Comparison of ENCODE assay signal across 8 cellular contexts in genomic region chr20:63215101-63216040, GRCh38. TPM values are rescaled to one million over a fixed set of nuclear protein-coding genes. Genes with fewer than 3 reads are reported as not detected.
A peak's percentile ranks its signal among the peaks of the same experiment; 100 is the strongest.
DNase-seq lines count a peak whose midpoint lies in the region; ATAC-seq and TF ChIP-seq lines count a peak whose summit lies in the region.

No MANE protein-coding gene starts in this region.

- peaks cover 15% of the 10 kb centered on the region for H3K27me3 ChIP-seq in MM.1S (replicated peaks; ENCODE audit: insufficient read depth, low read length)

- 0 out of 2 replicates have a peak overlapping the region, but pooled peaks have one; percentile 2 for H2AFZ ChIP-seq in MM.1S (ENCODE audit: low read length)

- intact Hi-C loops in activated T-helper 1 cell treated with anti-CD3 and anti-CD28 coated beads, Interleukin-12 subunit alpha, Interleukin-12 subunit beta, Interleukin-2, Interleukin-4 antibody, amounts not matched to agents 30 ng/mL and 10 ng/mL and 1 ng/mL, durations not matched to agents 14 hours and 24 hours and 36 hours (cut with micrococcal nuclease): loop anchor here (1.0 to 10.0 kb wide), 6 partner anchors 57 to 862 kb away; partner anchors contain the start of genes ARFGAP1, COL20A1, GID8 and GMEB2

- H3K36me3 ChIP-seq in MM.1S (replicated peaks; ENCODE audit: insufficient read depth, low read length): peaks cover 5% of the 10 kb centered on the region; the same call in 1 of the 2 replicates

- peak overlapping the region; percentile 85 for H3K9ac ChIP-seq in MM.1S (ENCODE audit: low read length)

- H3K27ac ChIP-seq in MM.1S (ENCODE audit: low read length): no peak overlapping the region

- H3K4me1 ChIP-seq in MM.1S (ENCODE audit: low read length): peaks cover 13% of the 10 kb centered on the region

- no peaks in the 10 kb centered on the region for H3K9me2 ChIP-seq in MM.1S (replicated peaks; ENCODE audit: insufficient read depth, low read length)

- peak overlapping the region; percentile 98 for H3K4me3 Mint-ChIP-seq in activated T-helper 1 cell treated with anti-CD3 and anti-CD28 coated beads, Interleukin-12 subunit alpha, Interleukin-12 subunit beta, Interleukin-2, Interleukin-4 antibody, amounts not matched to agents 30 ng/mL and 10 ng/mL and 1 ng/mL, durations not matched to agents 14 hours and 24 hours and 36 hours
- H3K4me3 Mint-ChIP-seq in glutamatergic neuron (ENCODE audit: unreplicated experiment): peak overlapping the region; percentile 97

- no peaks in the 10 kb centered on the region for H3K9me3 Mint-ChIP-seq in activated T-helper 1 cell treated with anti-CD3 and anti-CD28 coated beads, Interleukin-12 subunit alpha, Interleukin-12 subunit beta, Interleukin-2, Interleukin-4 antibody, amounts not matched to agents 30 ng/mL and 10 ng/mL and 1 ng/mL, durations not matched to agents 14 hours and 24 hours and 36 hours
- peaks cover 10% of the 10 kb centered on the region for H3K9me3 Mint-ChIP-seq in glutamatergic neuron (ENCODE audit: unreplicated experiment)

- peak; percentile 19 for DNase-seq in NOMO-1 treated with DMSO at 0.1 percent for 48 hours (lab: John Stamatoyannopoulos, UW; ENCODE audit: unreplicated experiment)
- no peak for DNase-seq in NOMO-1 treated with dmso at 0.1 percent for 144 hours (lab: John Stamatoyannopoulos, UW; ENCODE audit: unreplicated experiment)
- peak; percentile 33 for DNase-seq in H4 (ENCODE audit: low spot score)
- DNase-seq in MM.1S: peak; percentile 8
- no peak for DNase-seq in activated T-helper 1 cell treated with anti-CD3 and anti-CD28 coated beads, Interleukin-12 subunit alpha, Interleukin-12 subunit beta, Interleukin-2, Interleukin-4 antibody, amounts not matched to agents 30 ng/mL and 10 ng/mL and 1 ng/mL, durations not matched to agents 14 hours and 24 hours and 36 hours (ENCODE audit: low spot score)
- DNase-seq in glutamatergic neuron: peak; percentile 75
- DNase-seq in pulmonary artery endothelial cell (ENCODE audit: low read depth, low spot score): peak; percentile 7

- H3K4me2 ChIP-seq in MM.1S (ENCODE audit: low read depth, low read length): peak overlapping the region; percentile 81

- peaks cover 35% of the 10 kb centered on the region for H3K36me3 Mint-ChIP-seq in activated T-helper 1 cell treated with anti-CD3 and anti-CD28 coated beads, Interleukin-12 subunit alpha, Interleukin-12 subunit beta, Interleukin-2, Interleukin-4 antibody, amounts not matched to agents 30 ng/mL and 10 ng/mL and 1 ng/mL, durations not matched to agents 14 hours and 24 hours and 36 hours (ENCODE audit: low read depth)
- H3K36me3 Mint-ChIP-seq in glutamatergic neuron (ENCODE audit: unreplicated experiment): no peaks in the 10 kb centered on the region

- peak overlapping the region; percentile 77 for H3K4me3 ChIP-seq in MM.1S (ENCODE audit: low read length)

- no peaks in the 10 kb centered on the region for H3K9me3 ChIP-seq in MM.1S (replicated peaks; ENCODE audit: insufficient read depth, low read length)

- H3K27me3 Mint-ChIP-seq in activated T-helper 1 cell treated with anti-CD3 and anti-CD28 coated beads, Interleukin-12 subunit alpha, Interleukin-12 subunit beta, Interleukin-2, Interleukin-4 antibody, amounts not matched to agents 30 ng/mL and 10 ng/mL and 1 ng/mL, durations not matched to agents 14 hours and 24 hours and 36 hours (ENCODE audit: insufficient read depth): no peaks in the 10 kb centered on the region
- peaks cover 7% of the 10 kb centered on the region for H3K27me3 Mint-ChIP-seq in glutamatergic neuron (ENCODE audit: unreplicated experiment)

- ATAC-seq in GM21786 (IDR thresholded peaks at IDR 0.05; ENCODE audit: unreplicated experiment): no peak

- H3K4me1 Mint-ChIP-seq in activated T-helper 1 cell treated with anti-CD3 and anti-CD28 coated beads, Interleukin-12 subunit alpha, Interleukin-12 subunit beta, Interleukin-2, Interleukin-4 antibody, amounts not matched to agents 30 ng/mL and 10 ng/mL and 1 ng/mL, durations not matched to agents 14 hours and 24 hours and 36 hours (ENCODE audit: low read depth): peaks cover 52% of the 10 kb centered on the region
- H3K4me1 Mint-ChIP-seq in glutamatergic neuron (ENCODE audit: low read depth, unreplicated experiment): peaks cover 29% of the 10 kb centered on the region

- H3F3A ChIP-seq in MM.1S (ENCODE audit: insufficient read depth, low read length): no peaks in the 10 kb centered on the region

- H3K79me2 ChIP-seq in MM.1S (ENCODE audit: low read length): peaks cover 52% of the 10 kb centered on the region

- TF ChIP-seq CTCF in MM.1S (IDR thresholded peaks at IDR 0.05; ENCODE audit: low read length): peak; percentile 28
- TF ChIP-seq CTCF in glutamatergic neuron (IDR thresholded peaks at IDR 0.05; ENCODE audit: partially characterized antibody, unreplicated experiment): peak; percentile 30

- peak overlapping the region; percentile 89 for H3K27ac Mint-ChIP-seq in activated T-helper 1 cell treated with anti-CD3 and anti-CD28 coated beads, Interleukin-12 subunit alpha, Interleukin-12 subunit beta, Interleukin-2, Interleukin-4 antibody, amounts not matched to agents 30 ng/mL and 10 ng/mL and 1 ng/mL, durations not matched to agents 14 hours and 24 hours and 36 hours
- H3K27ac Mint-ChIP-seq in glutamatergic neuron (ENCODE audit: unreplicated experiment): peak overlapping the region; percentile 93

- peaks cover 16% of the 10 kb centered on the region; the same call in 1 of the 2 replicates for H4K20me1 ChIP-seq in MM.1S (ENCODE audit: insufficient read depth, low read length)

RNA-seq across cellular contexts. Expression of gene YTHDF1, which starts 0.6 kb away (rescaled TPM):
- 16.2 and 16.7 TPM in 2 replicates for total RNA-seq in H4 (2014; rRNA removed; shearing (Covaris generic))
- 48.8 and 49.0 TPM in 2 replicates for total RNA-seq in activated T-helper 1 cell treated with anti-CD3 and anti-CD28 coated beads, Interleukin-12 subunit alpha, Interleukin-12 subunit beta, Interleukin-2, Interleukin-4 antibody, amounts not matched to agents 30 ng/mL and 10 ng/mL and 1 ng/mL, durations not matched to agents 14 hours and 24 hours and 36 hours
- total RNA-seq in glutamatergic neuron (ENCODE audit: unreplicated experiment) (43.3 TPM), pulmonary artery endothelial cell (25.5 and 31.8 TPM in 2 replicates)

RNA-seq across cellular contexts. Expression of gene BIRC7, which starts 20.3 kb away (rescaled TPM):
- total RNA-seq in H4 (2014; rRNA removed; shearing (Covaris generic)): 0.14 TPM in 1 of 2 replicates, not detected in the other
- not detected in 2 replicates for total RNA-seq in activated T-helper 1 cell treated with anti-CD3 and anti-CD28 coated beads, Interleukin-12 subunit alpha, Interleukin-12 subunit beta, Interleukin-2, Interleukin-4 antibody, amounts not matched to agents 30 ng/mL and 10 ng/mL and 1 ng/mL, durations not matched to agents 14 hours and 24 hours and 36 hours
- total RNA-seq in glutamatergic neuron (ENCODE audit: unreplicated experiment) (not detected), pulmonary artery endothelial cell (not detected in 2 replicates)

RNA-seq across cellular contexts. Expression of gene NKAIN4, which starts 38.9 kb away (rescaled TPM):
- 0.78 TPM in 1 of 2 replicates, not detected in the other for total RNA-seq in H4 (2014; rRNA removed; shearing (Covaris generic))
- not detected in 2 replicates for total RNA-seq in activated T-helper 1 cell treated with anti-CD3 and anti-CD28 coated beads, Interleukin-12 subunit alpha, Interleukin-12 subunit beta, Interleukin-2, Interleukin-4 antibody, amounts not matched to agents 30 ng/mL and 10 ng/mL and 1 ng/mL, durations not matched to agents 14 hours and 24 hours and 36 hours
- total RNA-seq in glutamatergic neuron (ENCODE audit: unreplicated experiment) (183 TPM), pulmonary artery endothelial cell (not detected in 2 replicates)

RNA-seq across cellular contexts. Expression of gene ARFGAP1, which starts 57.2 kb away (rescaled TPM):
- total RNA-seq in H4 (2014; rRNA removed; shearing (Covaris generic)): 17.0 and 19.6 TPM in 2 replicates
- total RNA-seq in activated T-helper 1 cell treated with anti-CD3 and anti-CD28 coated beads, Interleukin-12 subunit alpha, Interleukin-12 subunit beta, Interleukin-2, Interleukin-4 antibody, amounts not matched to agents 30 ng/mL and 10 ng/mL and 1 ng/mL, durations not matched to agents 14 hours and 24 hours and 36 hours: 102 and 107 TPM in 2 replicates
- 93.6 TPM for total RNA-seq in glutamatergic neuron (ENCODE audit: unreplicated experiment)
- total RNA-seq in pulmonary artery endothelial cell: 52.6 and 54.5 TPM in 2 replicates

Comparison
In these comparisons a context has a peak if more than half of its experiments do, and no peak if none do; other contexts are left out.
1. DNase-seq: peak in NOMO-1 treated with DMSO at 0.1 percent for 48 hours (single experiment), H4 (single experiment), MM.1S (single experiment), glutamatergic neuron (single experiment) and pulmonary artery endothelial cell (single experiment); none in NOMO-1 treated with dmso at 0.1 percent for 144 hours (single experiment) and activated T-helper 1 cell treated with anti-CD3 and anti-CD28 coated beads, Interleukin-12 subunit alpha, Interleukin-12 subunit beta, Interleukin-2, Interleukin-4 antibody, amounts not matched to agents 30 ng/mL and 10 ng/mL and 1 ng/mL, durations not matched to agents 14 hours and 24 hours and 36 hours (single experiment).
2. RNA of gene NKAIN4, which starts 38.9 kb away (total RNA-seq): 183 TPM in glutamatergic neuron (single experiment); 0.78 TPM in H4, not detected in activated T-helper 1 cell treated with anti-CD3 and anti-CD28 coated beads, Interleukin-12 subunit alpha, Interleukin-12 subunit beta, Interleukin-2, Interleukin-4 antibody, amounts not matched to agents 30 ng/mL and 10 ng/mL and 1 ng/mL, durations not matched to agents 14 hours and 24 hours and 36 hours and not detected in pulmonary artery endothelial cell; every median in the first group is over 100 times any median in the second.